In genomic region chr22:38697055-38697980, GRCh38 we compare ENCODE assay signal across 8 cellular contexts. TPM values are rescaled to one million over a fixed set of nuclear protein-coding genes. Genes with fewer than 3 reads are reported as not detected.
A peak's percentile ranks its signal among the peaks of the same experiment; 100 is the strongest.
DNase-seq lines count a peak whose midpoint lies in the region; ATAC-seq and TF ChIP-seq lines count a peak whose summit lies in the region.

No MANE protein-coding gene starts in this region.

- BruUV-seq in Caco-2 (replicated peaks; lab: Mats Ljungman, UMichigan): TSS peak; percentile 18

- POLR2A ChIA-PET in Caco-2 (lab: Charles Lee) (interaction anchor here (0.7 to 1.9 kb wide), 4 partner anchors 8 to 182 kb away, joined by 5 to 17 read pairs (median 10); partner anchors contain the start of genes GTPBP1 and TOMM22), RWPE1 (lab: Yijun Ruan, JAX; ENCODE audit: low non-redundant PET) (no interaction called here)

- TF ChIP-seq CTCF in Caco-2 (IDR thresholded peaks at IDR 0.05; ENCODE audit: insufficient read depth in 1 of 2, low read depth in 1 of 2, low read length in 1 of 2, severe bottlenecking in 1 of 2, unreplicated experiment in 1 of 2): no peak
- no peak for TF ChIP-seq CTCF in RWPE1 (conservative IDR thresholded peaks at IDR 0.05; ENCODE audit: low read depth)
- no peak for TF ChIP-seq CTCF in epithelial cell of esophagus (IDR thresholded peaks at IDR 0.05; ENCODE audit: insufficient read depth, low read depth, low read length, missing control alignments)
- no peak for TF ChIP-seq CTCF in neutrophil (IDR thresholded peaks at IDR 0.05)

- intact Hi-C loops in Caco-2 (cut with micrococcal nuclease; ENCODE audit: unreplicated experiment): no loop called here

- peak overlapping the region; percentile 100 for H3K27ac Mint-ChIP-seq in Caco-2 (ENCODE audit: unreplicated experiment)

- ATAC-seq in HG02610 (IDR thresholded peaks at IDR 0.05; ENCODE audit: unreplicated experiment): no peak
- no peak for ATAC-seq in HG03378 (IDR thresholded peaks at IDR 0.05; ENCODE audit: unreplicated experiment)

- peaks cover 37% of the 10 kb centered on the region for H3K4me1 Mint-ChIP-seq in Caco-2 (ENCODE audit: low read depth, unreplicated experiment)

- H3K4me3 ChIP-seq in Caco-2 (ENCODE audit: low read depth, low read length) (peak overlapping the region; percentile 3), epithelial cell of esophagus (ENCODE audit: low read length) (no peak overlapping the region), neutrophil (ENCODE audit: low read depth in 1 of 2, low read length in 1 of 2) (no peak overlapping the region)

- H3K9me3 ChIP-seq in Caco-2: no peaks in the 10 kb centered on the region
- H3K9me3 ChIP-seq in neutrophil: no peaks in the 10 kb centered on the region

- H3K4me1 ChIP-seq in Caco-2 (peaks cover 59% of the 10 kb centered on the region), neutrophil (ENCODE audit: control insufficient read depth in 1 of 2, insufficient read depth in 1 of 2, low read depth in 1 of 2, low read length in 1 of 2) (peaks cover 32 to 36% of the 10 kb centered on the region in 2 experiments)

- peaks cover 81% of the 10 kb centered on the region for H3K36me3 Mint-ChIP-seq in Caco-2 (ENCODE audit: insufficient read depth, unreplicated experiment)

- no peaks in the 10 kb centered on the region for H3K27me3 Mint-ChIP-seq in Caco-2 (ENCODE audit: insufficient read depth, unreplicated experiment)

- H3K36me3 ChIP-seq in Caco-2 (ENCODE audit: control insufficient read depth, insufficient read depth, low read length): peaks cover 6% of the 10 kb centered on the region; the same call in 1 of the 2 replicates
- H3K36me3 ChIP-seq in neutrophil: no peaks in the 10 kb centered on the region

- H3K27ac ChIP-seq in RWPE1 (peak overlapping the region; percentile 77), neutrophil (peak overlapping the region; percentile 30)

- H3K27me3 ChIP-seq in Caco-2 (replicated peaks; ENCODE audit: control insufficient read depth, insufficient read depth, low read length): no peaks in the 10 kb centered on the region
- no peaks in the 10 kb centered on the region for H3K27me3 ChIP-seq in neutrophil

- no peaks in the 10 kb centered on the region for H3K9me3 Mint-ChIP-seq in Caco-2 (ENCODE audit: unreplicated experiment)

- CTCF ChIA-PET in Caco-2 (lab: Charles Lee) (interaction anchor here (1.1 to 1.5 kb wide), 2 partner anchors 16 to 27 kb away, joined by 4 to 7 read pairs; partner anchors contain the start of gene TOMM22), RWPE1 (lab: Yijun Ruan, JAX) (interaction anchor here (0.7 kb wide), 1 partner anchor 469 kb away, joined by 3 read pairs; no protein-coding TSS in a partner anchor)

- DNase-seq in Caco-2 (peak; percentile 67 to 78), RWPE1 (ENCODE audit: low spot score) (no peak), epithelial cell of esophagus (ENCODE audit: low read depth) (peak; percentile 60), SW480 (ENCODE audit: low spot score) (no peak), NCI-H446 treated with DMSO at 0.1 percent for 48 hours (lab: John Stamatoyannopoulos, UW) (no peak)

- peak overlapping the region; percentile 87 for H3K4me3 Mint-ChIP-seq in Caco-2 (ENCODE audit: unreplicated experiment)

RNA-seq across cellular contexts. Expression of gene JOSD1, which starts 3.4 kb away (rescaled TPM):
- total RNA-seq in Caco-2 (2022): 50.3 and 55.3 TPM in 2 replicates

RNA-seq across cellular contexts. Expression of gene GTPBP1, which starts 8.4 kb away (rescaled TPM):
- 47.2 and 48.0 TPM in 2 replicates for total RNA-seq in Caco-2 (2022)

RNA-seq across cellular contexts. Expression of gene TOMM22, which starts 15.6 kb away (rescaled TPM):
- 113 and 114 TPM in 2 replicates for total RNA-seq in Caco-2 (2022)

RNA-seq across cellular contexts. Expression of gene CBY1, which starts 40.9 kb away (rescaled TPM):
- 22.8 and 28.3 TPM in 2 replicates for total RNA-seq in Caco-2 (2022)

RNA-seq across cellular contexts. Expression of gene FAM227A, which starts 41.1 kb away (rescaled TPM):
- 0.73 and 2.2 TPM in 2 replicates for total RNA-seq in Caco-2 (2022)

Comparison
In these comparisons a context has a peak if more than half of its experiments do, and no peak if none do; other contexts are left out.
1. DNase-seq: peak in Caco-2 (2 of 2) and epithelial cell of esophagus (single experiment); none in RWPE1 (single experiment), SW480 (single experiment) and NCI-H446 treated with DMSO at 0.1 percent for 48 hours (single experiment).